ENCODE assay signal across 9 cellular contexts in genomic region chr10:102410427-102411073, GRCh38. TPM values are rescaled to one million over a fixed set of nuclear protein-coding genes. Genes with fewer than 3 reads are reported as not detected.
DNase-seq lines count a peak whose midpoint lies in the region; TF ChIP-seq lines count a peak whose summit lies in the region.
"Had no signal": no experiment of that assay in that cellular context is flagged by ENCODE, and none has a peak within 500 bp of the region (broad histone marks: within the 10 kb centered on the region; RNA-seq: fewer than 3 reads in every experiment).

No MANE protein-coding gene starts in this region.

- H3K4ac ChIP-seq in neuronal stem cell (ENCODE audit: low read length): no peak overlapping the region

- DNase-seq in A673 (ENCODE audit: low spot score) (peak; percentile 48), endodermal cell (peak; percentile 78), neuronal stem cell (ENCODE audit: low spot score) (no peak), AML-193 (lab: John Stamatoyannopoulos, UW) (no peak), NCI-H2107 treated with DMSO at 0.1 percent for 48 hours (lab: John Stamatoyannopoulos, UW; ENCODE audit: unreplicated experiment) (no peak), HCEC 1CT (no peak), DMS79 (lab: John Stamatoyannopoulos, UW) (no peak)
- DNase-seq in activated CD4-positive, alpha-beta T cell treated with anti-CD3 and anti-CD28 coated beads, Interleukin-2, amount 50 U/mL, for 4 hours: peak; percentile 65 to 69

- peak overlapping the region; percentile 89 for H3K18ac ChIP-seq in neuronal stem cell (ENCODE audit: low read length)

- peak overlapping the region; percentile 67 for H3K4me2 ChIP-seq in neuronal stem cell (ENCODE audit: insufficient read depth, low read length, poor library complexity, severe bottlenecking)

- peak overlapping the region; percentile 41 for H4K91ac ChIP-seq in neuronal stem cell (ENCODE audit: low read depth, low read length, poor library complexity)

- POLR2A ChIA-PET in A673 (lab: Charles Lee; ENCODE audit: low non-redundant PET): no interaction called here

- WGBS in endodermal cell (ENCODE audit: insufficient coverage in 1 of 2, insufficient read length in 1 of 2), 2 experiments: 12% methylated on average over 23 to 48 of the region's 48 CpGs
- no CpG with 5 or more reads among the region's 48 CpGs for WGBS in neuronal stem cell (ENCODE audit: extremely low coverage in 2 of 2, insufficient read length in 2 of 2, insufficient replicate concordance in 1 of 2), 2 donors

- intact Hi-C loops in A673 (cut with micrococcal nuclease; ENCODE audit: unreplicated experiment): no loop called here

- no peaks in the 10 kb centered on the region for H3K36me3 ChIP-seq in A673 (ENCODE audit: insufficient read depth, low read length, poor library complexity, severe bottlenecking)
- H3K36me3 ChIP-seq in endodermal cell (ENCODE audit: control insufficient read depth, insufficient read depth, low read length): no peaks in the 10 kb centered on the region
- H3K36me3 ChIP-seq in neuronal stem cell (replicated peaks in 1 of 2; ENCODE audit: control insufficient read depth in 2 of 2, insufficient read depth in 2 of 2, low read length in 2 of 2): peaks cover 0 to 17% of the 10 kb centered on the region in 2 donors

- no peaks in the 10 kb centered on the region for H3K36me3 Mint-ChIP-seq in endodermal cell (ENCODE audit: low read depth)

- H4K8ac ChIP-seq in neuronal stem cell (ENCODE audit: low read depth, low read length): no peak overlapping the region

- H3K27me3 Mint-ChIP-seq in endodermal cell (ENCODE audit: insufficient read depth): peaks cover 80% of the 10 kb centered on the region

- no peak overlapping the region for H2BK120ac ChIP-seq in neuronal stem cell (ENCODE audit: low read depth, low read length)

- no peak overlapping the region for H2AK5ac ChIP-seq in neuronal stem cell (ENCODE audit: low read depth, low read length)

- H3K27ac ChIP-seq in A673 (ENCODE audit: low read depth, low read length, poor library complexity, severe bottlenecking) (peak overlapping the region; percentile 42), endodermal cell (ENCODE audit: low read depth, low read length) (no peak overlapping the region), neuronal stem cell (replicated peaks; ENCODE audit: low read length) (no peak overlapping the region)

- TF ChIP-seq CTCF in A673 (conservative IDR thresholded peaks at IDR 0.05; ENCODE audit: low read depth, low read length) (no peak), endodermal cell (conservative IDR thresholded peaks at IDR 0.05) (no peak)

- H3K9me3 Mint-ChIP-seq in endodermal cell: no peaks in the 10 kb centered on the region

- peak overlapping the region; percentile 82 for H3K23ac ChIP-seq in neuronal stem cell (ENCODE audit: low read depth, low read length, poor library complexity)

- H3K9me3 ChIP-seq in A673 (ENCODE audit: low read depth, low read length, poor library complexity, severe bottlenecking): no peaks in the 10 kb centered on the region
- no peaks in the 10 kb centered on the region for H3K9me3 ChIP-seq in endodermal cell (ENCODE audit: control insufficient read depth, low read length)
- H3K9me3 ChIP-seq in neuronal stem cell (replicated peaks in 1 of 2; ENCODE audit: control insufficient read depth in 2 of 2, insufficient read depth in 1 of 2, low read depth in 1 of 2, low read length in 2 of 2): peaks cover 0 to 9% of the 10 kb centered on the region in 2 donors

- peak overlapping the region; percentile 53 for H3K4me3 Mint-ChIP-seq in endodermal cell

- no peak overlapping the region for H2AFZ ChIP-seq in neuronal stem cell (ENCODE audit: low read length)

- no peaks in the 10 kb centered on the region for H3K79me1 ChIP-seq in neuronal stem cell (ENCODE audit: low read depth, low read length)

- peak overlapping the region; percentile 12 for H3K14ac ChIP-seq in neuronal stem cell (ENCODE audit: low read length)

- peak overlapping the region; percentile 79 for H2BK12ac ChIP-seq in neuronal stem cell (ENCODE audit: low read length)

- BruUV-seq in A673 (replicated peaks; lab: Mats Ljungman, UMichigan): no TSS peak

- H3K4me1 Mint-ChIP-seq in endodermal cell: peaks cover 18% of the 10 kb centered on the region

- H3K9ac ChIP-seq in endodermal cell (ENCODE audit: extremely low read depth, low read length, poor library complexity, severe bottlenecking) (no peak overlapping the region), neuronal stem cell (ENCODE audit: low read depth, low read length, poor library complexity) (peak overlapping the region; percentile 53)

- peak overlapping the region; percentile 69 for H2BK5ac ChIP-seq in neuronal stem cell (ENCODE audit: low read length)

- H2BK15ac ChIP-seq in neuronal stem cell (ENCODE audit: low read length): peak overlapping the region; percentile 78

- H3K4me1 ChIP-seq in A673 (ENCODE audit: insufficient read depth, low read length, poor library complexity, severe bottlenecking) (peaks cover 23% of the 10 kb centered on the region), endodermal cell (ENCODE audit: control insufficient read depth, insufficient read depth, low read length) (no peaks in the 10 kb centered on the region), neuronal stem cell (ENCODE audit: control insufficient read depth in 2 of 2, insufficient read depth in 1 of 2, low read depth in 1 of 2, low read length in 2 of 2) (peaks cover 45 to 66% of the 10 kb centered on the region in 2 donors)

- CTCF ChIA-PET in A673 (lab: Charles Lee): interaction anchor here (0.9 kb wide), 1 partner anchor 10 kb away, joined by 3 read pairs; no protein-coding TSS in a partner anchor

- no peak overlapping the region for H3K27ac Mint-ChIP-seq in endodermal cell

- peak overlapping the region; percentile 61 for H3K4me3 ChIP-seq in A673 (ENCODE audit: low read depth, low read length, poor library complexity, severe bottlenecking)
- H3K4me3 ChIP-seq in endodermal cell (ENCODE audit: low read length): peak overlapping the region; percentile 75
- peak overlapping the region in 1 of 2 donors; percentile 64 for H3K4me3 ChIP-seq in neuronal stem cell (ENCODE audit: low read length in 2 of 2)

- H3K27me3 ChIP-seq in A673 (replicated peaks; ENCODE audit: insufficient read depth, low read depth, low read length, poor library complexity) (no peaks in the 10 kb centered on the region), endodermal cell (ENCODE audit: control insufficient read depth, insufficient read depth, low read length, poor library complexity, severe bottlenecking) (peaks cover 65% of the 10 kb centered on the region), neuronal stem cell (ENCODE audit: control insufficient read depth in 3 of 3, insufficient read depth in 3 of 3, low read depth in 1 of 3, low read length in 3 of 3) (peaks cover 0 to 49% (median 22%) of the 10 kb centered on the region in 3 experiments)

RNA-seq across cellular contexts. Expression of gene PSD, which starts 8.0 kb away (rescaled TPM):
- total RNA-seq in A673 (2021) (5.8 and 7.3 TPM in 2 replicates), endodermal cell (1 to 10 TPM; 2.8 to 8.3 TPM)
- 9.2 TPM for polyA plus RNA-seq in endodermal cell (2013, experiment 1 of 2)
- polyA plus RNA-seq in endodermal cell (2013, experiment 2 of 2): 9.9 TPM
- 2.4 TPM for polyA plus RNA-seq in neuronal stem cell (2013, experiment 1 of 2)
- 1.9 TPM for polyA plus RNA-seq in neuronal stem cell (2013, experiment 2 of 2)

RNA-seq across cellular contexts. Expression of gene FBXL15, which starts 10.1 kb away (rescaled TPM):
- total RNA-seq in A673 (2021) (8.9 and 11.6 TPM in 2 replicates), endodermal cell (10 to 100 TPM in 1 of 2 donors, 1 to 10 TPM in 1; 9.7 to 11.4 TPM)
- polyA plus RNA-seq in endodermal cell (2013, experiment 1 of 2): 9.3 TPM
- 10.1 TPM for polyA plus RNA-seq in endodermal cell (2013, experiment 2 of 2)
- 4.7 TPM for polyA plus RNA-seq in neuronal stem cell (2013, experiment 1 of 2)
- polyA plus RNA-seq in neuronal stem cell (2013, experiment 2 of 2): 4.8 TPM

RNA-seq across cellular contexts. Expression of gene NFKB2, which starts 15.0 kb away (rescaled TPM):
- total RNA-seq in A673 (2021) (29.8 and 33.2 TPM in 2 replicates), endodermal cell (10 to 100 TPM; 28.7 to 45.2 TPM)
- polyA plus RNA-seq in endodermal cell (2013, experiment 1 of 2): 19.9 TPM
- 19.9 TPM for polyA plus RNA-seq in endodermal cell (2013, experiment 2 of 2)
- 7.6 TPM for polyA plus RNA-seq in neuronal stem cell (2013, experiment 1 of 2)
- 8.2 TPM for polyA plus RNA-seq in neuronal stem cell (2013, experiment 2 of 2)

RNA-seq across cellular contexts. Expression of gene CUEDC2, which starts 21.8 kb away (rescaled TPM):
- total RNA-seq in A673 (2021): 63.7 and 72.1 TPM in 2 replicates
- total RNA-seq in endodermal cell: 10 to 100 TPM; 51.7 to 82.9 TPM
- 103 TPM for polyA plus RNA-seq in endodermal cell (2013, experiment 1 of 2)
- polyA plus RNA-seq in endodermal cell (2013, experiment 2 of 2): 91.7 TPM
- 114 TPM for polyA plus RNA-seq in neuronal stem cell (2013, experiment 1 of 2)
- polyA plus RNA-seq in neuronal stem cell (2013, experiment 2 of 2): 113 TPM

RNA-seq across cellular contexts. Expression of gene C10orf95, which starts 40.8 kb away (rescaled TPM):
- 0.42 TPM in 1 of 2 replicates, not detected in the other for total RNA-seq in A673 (2021)
- total RNA-seq in endodermal cell: under 1 TPM; 0.35 to 0.93 TPM
- polyA plus RNA-seq in endodermal cell (2013, experiment 1 of 2): not detected
- 0.25 TPM for polyA plus RNA-seq in endodermal cell (2013, experiment 2 of 2)
- 0.10 TPM for polyA plus RNA-seq in neuronal stem cell (2013, experiment 1 of 2)
- polyA plus RNA-seq in neuronal stem cell (2013, experiment 2 of 2): 0.18 TPM
- total RNA-seq: RPMI7951 had no signal

Comparison
In these comparisons a context has a peak if more than half of its experiments do, and no peak if none do; other contexts are left out.
1. DNase-seq: peak in A673 (single experiment), activated CD4-positive, alpha-beta T cell treated with anti-CD3 and anti-CD28 coated beads, Interleukin-2, amount 50 U/mL, for 4 hours (2 of 2) and endodermal cell (single experiment); none in neuronal stem cell (single experiment), AML-193 (0 of 2), NCI-H2107 treated with DMSO at 0.1 percent for 48 hours (single experiment), HCEC 1CT (single experiment) and DMS79 (single experiment).